ENCODE assay signal across 8 cellular contexts in genomic region chr19:48624067-48624594, GRCh38. TPM values are rescaled to one million over a fixed set of nuclear protein-coding genes. Genes with fewer than 3 reads are reported as not detected.
DNase-seq lines count a peak whose midpoint lies in the region; ATAC-seq lines count a peak whose summit lies in the region.

No MANE protein-coding gene starts in this region.

- peaks cover 14% of the 10 kb centered on the region for H3K4me1 ChIP-seq in HUES6 (ENCODE audit: control insufficient read depth, insufficient read depth, low read length)
- peaks cover 14 to 24% of the 10 kb centered on the region in 2 donors for H3K4me1 ChIP-seq in naive thymus-derived CD4-positive, alpha-beta T cell (ENCODE audit: control insufficient read depth in 2 of 2, insufficient read depth in 2 of 2, low read length in 2 of 2)

- peak overlapping the region; percentile 85 for H3K4me3 ChIP-seq in HUES6 (ENCODE audit: low read depth, low read length)
- peak overlapping the region; percentile 29 for H3K4me3 ChIP-seq in naive thymus-derived CD4-positive, alpha-beta T cell (ENCODE audit: low read length)

- peaks cover 25% of the 10 kb centered on the region for H3K36me3 Mint-ChIP-seq in activated T-helper 2 cell treated with anti-CD3 and anti-CD28 coated beads, Interferon-gamma antibody, Interleukin-2, Interleukin-4, amounts not matched to agents 10 μg/mL and 5 μg/mL and 100 μg/mL, durations not matched to agents 14 hours and 24 hours and 36 hours (ENCODE audit: low read depth)
- H3K36me3 Mint-ChIP-seq in naive thymus-derived CD4-positive, alpha-beta T cell = peaks cover 0 to 17% (median 4%) of the 10 kb centered on the region in 5 donors
- H3K36me3 Mint-ChIP-seq in stimulated activated effector memory CD8-positive, alpha-beta T cell treated with anti-CD3 and anti-CD28 coated beads, Interleukin-12 subunit alpha, Interleukin-12 subunit beta, amount 100 ng/mL, for 72 hours = peaks cover 60% of the 10 kb centered on the region

- no peaks in the 10 kb centered on the region for H3K27me3 Mint-ChIP-seq in activated T-helper 2 cell treated with anti-CD3 and anti-CD28 coated beads, Interferon-gamma antibody, Interleukin-2, Interleukin-4, amounts not matched to agents 10 μg/mL and 5 μg/mL and 100 μg/mL, durations not matched to agents 14 hours and 24 hours and 36 hours (ENCODE audit: low read depth)
- no peaks in the 10 kb centered on the region for H3K27me3 Mint-ChIP-seq in naive thymus-derived CD4-positive, alpha-beta T cell

- intact Hi-C loops in activated T-helper 2 cell treated with anti-CD3 and anti-CD28 coated beads, Interferon-gamma antibody, Interleukin-2, Interleukin-4, amounts not matched to agents 10 μg/mL and 5 μg/mL and 100 μg/mL, durations not matched to agents 14 hours and 24 hours and 36 hours (cut with micrococcal nuclease) = loop anchor here (1.0 kb wide), 1 partner anchor 10 kb away; no protein-coding TSS in a partner anchor
- intact Hi-C loops in naive thymus-derived CD4-positive, alpha-beta T cell (cut with micrococcal nuclease) = loop anchor here (1.0 to 5.0 kb wide), 2 partner anchors 13 to 1253 kb away; partner anchors contain the start of genes DBP (in 2 of the 2), AKT1S1 (in 1 of the 2) and TBC1D17 (in 1 of the 2)

- H3K4me3 Mint-ChIP-seq in activated T-helper 2 cell treated with anti-CD3 and anti-CD28 coated beads, Interferon-gamma antibody, Interleukin-2, Interleukin-4, amounts not matched to agents 10 μg/mL and 5 μg/mL and 100 μg/mL, durations not matched to agents 14 hours and 24 hours and 36 hours (ENCODE audit: low read depth) = peak overlapping the region; percentile 84
- H3K4me3 Mint-ChIP-seq in naive thymus-derived CD4-positive, alpha-beta T cell = peak overlapping the region; percentile 76 to 98 (median 88)
- peak overlapping the region; percentile 78 for H3K4me3 Mint-ChIP-seq in stimulated activated effector memory CD8-positive, alpha-beta T cell treated with anti-CD3 and anti-CD28 coated beads, Interleukin-12 subunit alpha, Interleukin-12 subunit beta, amount 100 ng/mL, for 72 hours

- H3K9me3 ChIP-seq in HUES6 (ENCODE audit: control insufficient read depth, insufficient read depth, low read depth, low read length) = no peaks in the 10 kb centered on the region
- no peaks in the 10 kb centered on the region for H3K9me3 ChIP-seq in naive thymus-derived CD4-positive, alpha-beta T cell (ENCODE audit: control insufficient read depth in 2 of 3, low read length in 3 of 3)

- H3K27ac ChIP-seq in HUES6 (ENCODE audit: low read depth, low read length) = no peak overlapping the region; the same call in 1 of the 2 replicates
- H3K27ac ChIP-seq in naive thymus-derived CD4-positive, alpha-beta T cell (ENCODE audit: low read depth, low read length) = peak overlapping the region; percentile 73

- H3K4me1 Mint-ChIP-seq in activated T-helper 2 cell treated with anti-CD3 and anti-CD28 coated beads, Interferon-gamma antibody, Interleukin-2, Interleukin-4, amounts not matched to agents 10 μg/mL and 5 μg/mL and 100 μg/mL, durations not matched to agents 14 hours and 24 hours and 36 hours (ENCODE audit: low read depth) = peaks cover 36% of the 10 kb centered on the region
- peaks cover 31 to 51% (median 44%) of the 10 kb centered on the region in 7 donors for H3K4me1 Mint-ChIP-seq in naive thymus-derived CD4-positive, alpha-beta T cell
- peaks cover 62% of the 10 kb centered on the region for H3K4me1 Mint-ChIP-seq in stimulated activated effector memory CD8-positive, alpha-beta T cell treated with anti-CD3 and anti-CD28 coated beads, Interleukin-12 subunit alpha, Interleukin-12 subunit beta, amount 100 ng/mL, for 72 hours

- H3K27ac Mint-ChIP-seq in activated T-helper 2 cell treated with anti-CD3 and anti-CD28 coated beads, Interferon-gamma antibody, Interleukin-2, Interleukin-4, amounts not matched to agents 10 μg/mL and 5 μg/mL and 100 μg/mL, durations not matched to agents 14 hours and 24 hours and 36 hours = peak overlapping the region; percentile 97
- peak overlapping the region; percentile 86 to 99 (median 92) for H3K27ac Mint-ChIP-seq in naive thymus-derived CD4-positive, alpha-beta T cell
- peak overlapping the region; percentile 95 for H3K27ac Mint-ChIP-seq in stimulated activated effector memory CD8-positive, alpha-beta T cell treated with anti-CD3 and anti-CD28 coated beads, Interleukin-12 subunit alpha, Interleukin-12 subunit beta, amount 100 ng/mL, for 72 hours

- POLR2A ChIA-PET in naive thymus-derived CD4-positive, alpha-beta T cell (lab: Charles Lee) = interaction anchor here (1.2 to 5.9 kb wide), 7 partner anchors 8 to 118 kb away, joined by 3 to 66 read pairs (median 7); partner anchors contain the start of genes CA11 and DBP

- no peaks in the 10 kb centered on the region for H3K9me3 Mint-ChIP-seq in activated T-helper 2 cell treated with anti-CD3 and anti-CD28 coated beads, Interferon-gamma antibody, Interleukin-2, Interleukin-4, amounts not matched to agents 10 μg/mL and 5 μg/mL and 100 μg/mL, durations not matched to agents 14 hours and 24 hours and 36 hours
- H3K9me3 Mint-ChIP-seq in naive thymus-derived CD4-positive, alpha-beta T cell = peaks cover 0 to 3% (median 0%) of the 10 kb centered on the region in 11 donors
- H3K9me3 Mint-ChIP-seq in stimulated activated effector memory CD8-positive, alpha-beta T cell treated with anti-CD3 and anti-CD28 coated beads, Interleukin-12 subunit alpha, Interleukin-12 subunit beta, amount 100 ng/mL, for 72 hours = no peaks in the 10 kb centered on the region

- H3K9ac ChIP-seq in HUES6 (ENCODE audit: low read length) = peak overlapping the region; percentile 69

- DNase-seq in CD1c-positive myeloid dendritic cell (ENCODE audit: extremely low spot score) (peak; percentile 95), fibroblast of gingiva (ENCODE audit: low read depth) (peak; percentile 98)
- DNase-seq in activated T-helper 2 cell treated with anti-CD3 and anti-CD28 coated beads, Interferon-gamma antibody, Interleukin-2, Interleukin-4, amounts not matched to agents 10 μg/mL and 5 μg/mL and 100 μg/mL, durations not matched to agents 14 hours and 24 hours and 36 hours (ENCODE audit: low spot score) = peak; percentile 96
- DNase-seq in naive thymus-derived CD4-positive, alpha-beta T cell = peak; percentile 83 to 97 (median 87)
- peak; percentile 90 to 97 for DNase-seq in stimulated activated effector memory CD8-positive, alpha-beta T cell treated with anti-CD3 and anti-CD28 coated beads, Interleukin-12 subunit alpha, Interleukin-12 subunit beta, amount 100 ng/mL, for 72 hours (ENCODE audit: low spot score in 2 of 2)

- peak; percentile 37 for ATAC-seq in GM19468 (IDR thresholded peaks at IDR 0.05; ENCODE audit: extremely low read depth, unreplicated experiment)
- ATAC-seq in naive thymus-derived CD4-positive, alpha-beta T cell = peak; percentile 86
- peak; percentile 82 for ATAC-seq in stimulated activated effector memory CD8-positive, alpha-beta T cell treated with anti-CD3 and anti-CD28 coated beads, Interleukin-12 subunit alpha, Interleukin-12 subunit beta, amount 100 ng/mL, for 72 hours

- CTCF ChIA-PET in naive thymus-derived CD4-positive, alpha-beta T cell (lab: Charles Lee) = interaction anchor here (0.8 to 1.4 kb wide), 2 partner anchors 10 to 14 kb away, joined by 4 read pairs; partner anchors contain the start of gene DBP

- H3K27me3 ChIP-seq in HUES6 (ENCODE audit: control insufficient read depth, insufficient read depth, low read length) = no peaks in the 10 kb centered on the region
- no peaks in the 10 kb centered on the region for H3K27me3 ChIP-seq in naive thymus-derived CD4-positive, alpha-beta T cell (ENCODE audit: control insufficient read depth in 2 of 2, insufficient read depth in 2 of 2, low read length in 2 of 2)

- no peaks in the 10 kb centered on the region for H3K36me3 ChIP-seq in HUES6 (ENCODE audit: control insufficient read depth, insufficient read depth, low read length)
- peaks cover 0 to 20% (median 0%) of the 10 kb centered on the region in 3 experiments for H3K36me3 ChIP-seq in naive thymus-derived CD4-positive, alpha-beta T cell (ENCODE audit: control insufficient read depth in 2 of 3, insufficient read depth in 3 of 3, low read length in 3 of 3)

RNA-seq across cellular contexts. Expression of gene SPHK2, which starts 4.8 kb away (rescaled TPM):
- polyA plus RNA-seq in PFSK-1 (2012; ENCODE audit: insufficient read length, low read depth) = 34.1 TPM
- total RNA-seq in activated T-helper 2 cell treated with anti-CD3 and anti-CD28 coated beads, Interferon-gamma antibody, Interleukin-2, Interleukin-4, amounts not matched to agents 10 μg/mL and 5 μg/mL and 100 μg/mL, durations not matched to agents 14 hours and 24 hours and 36 hours = 34.3 and 35.0 TPM in 2 replicates
- total RNA-seq in naive thymus-derived CD4-positive, alpha-beta T cell = 10 to 100 TPM; 20.1 to 34.7 (median 30.5) TPM
- 10 to 100 TPM; 11.2 to 11.7 TPM for polyA plus RNA-seq in naive thymus-derived CD4-positive, alpha-beta T cell

RNA-seq across cellular contexts. Expression of gene RPL18, which starts 5.2 kb away (rescaled TPM):
- polyA plus RNA-seq in PFSK-1 (2012; ENCODE audit: insufficient read length, low read depth) = 3,530 TPM
- total RNA-seq in activated T-helper 2 cell treated with anti-CD3 and anti-CD28 coated beads, Interferon-gamma antibody, Interleukin-2, Interleukin-4, amounts not matched to agents 10 μg/mL and 5 μg/mL and 100 μg/mL, durations not matched to agents 14 hours and 24 hours and 36 hours = 1,853 and 1,861 TPM in 2 replicates
- 1,000 to 10,000 TPM; 1,570 to 2,826 (median 2,745) TPM for total RNA-seq in naive thymus-derived CD4-positive, alpha-beta T cell
- polyA plus RNA-seq in naive thymus-derived CD4-positive, alpha-beta T cell = 1,000 to 10,000 TPM; 2,813 to 2,817 TPM

RNA-seq across cellular contexts. Expression of gene FAM83E, which starts 9.3 kb away (rescaled TPM):
- not detected for polyA plus RNA-seq in PFSK-1 (2012; ENCODE audit: insufficient read length, low read depth)
- 4.3 and 6.4 TPM in 2 replicates for total RNA-seq in activated T-helper 2 cell treated with anti-CD3 and anti-CD28 coated beads, Interferon-gamma antibody, Interleukin-2, Interleukin-4, amounts not matched to agents 10 μg/mL and 5 μg/mL and 100 μg/mL, durations not matched to agents 14 hours and 24 hours and 36 hours
- 1 to 10 TPM in 3 of 5 experiments, under 1 TPM in 1, not detected in 1; 0.80 to 3.7 (median 2.9) TPM for total RNA-seq in naive thymus-derived CD4-positive, alpha-beta T cell
- polyA plus RNA-seq in naive thymus-derived CD4-positive, alpha-beta T cell = under 1 TPM in 1 of 2 donors, not detected in 1; 0.66 TPM

RNA-seq across cellular contexts. Expression of gene DBP, which starts 13.0 kb away (rescaled TPM):
- polyA plus RNA-seq in PFSK-1 (2012; ENCODE audit: insufficient read length, low read depth) = 15.2 TPM
- total RNA-seq in activated T-helper 2 cell treated with anti-CD3 and anti-CD28 coated beads, Interferon-gamma antibody, Interleukin-2, Interleukin-4, amounts not matched to agents 10 μg/mL and 5 μg/mL and 100 μg/mL, durations not matched to agents 14 hours and 24 hours and 36 hours = 7.3 and 7.9 TPM in 2 replicates
- total RNA-seq in naive thymus-derived CD4-positive, alpha-beta T cell = 10 to 100 TPM; 11.9 to 79.9 (median 33.2) TPM
- polyA plus RNA-seq in naive thymus-derived CD4-positive, alpha-beta T cell = 100 to 1,000 TPM in 1 of 2 donors, 10 to 100 TPM in 1; 61.7 to 130 TPM

RNA-seq across cellular contexts. Expression of gene SPACA4, which starts 17.6 kb away (rescaled TPM):
- polyA plus RNA-seq in PFSK-1 (2012; ENCODE audit: insufficient read length, low read depth) = not detected
- total RNA-seq in activated T-helper 2 cell treated with anti-CD3 and anti-CD28 coated beads, Interferon-gamma antibody, Interleukin-2, Interleukin-4, amounts not matched to agents 10 μg/mL and 5 μg/mL and 100 μg/mL, durations not matched to agents 14 hours and 24 hours and 36 hours = not detected in 2 replicates
- not detected for total RNA-seq in naive thymus-derived CD4-positive, alpha-beta T cell
- not detected for polyA plus RNA-seq in naive thymus-derived CD4-positive, alpha-beta T cell
